ENCODE assay signal across 8 cellular contexts in the genomic region with DNA sequence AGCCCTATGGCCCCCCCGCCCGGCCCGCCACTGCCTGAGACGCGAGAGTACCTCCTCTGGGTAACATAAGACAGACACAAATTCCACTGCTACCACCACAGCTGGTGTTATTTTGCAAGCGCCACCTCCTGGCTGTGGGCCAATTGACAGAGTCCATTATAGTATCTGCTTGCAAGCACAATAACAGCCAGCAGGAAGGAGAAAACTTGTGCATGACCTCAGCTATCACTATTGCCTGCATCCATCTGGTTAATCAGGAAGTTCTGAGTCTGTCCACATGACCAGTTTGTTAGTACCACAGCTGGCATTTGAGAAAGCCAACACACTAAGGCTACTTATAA. TPM values are rescaled to one million over a fixed set of nuclear protein-coding genes. Genes with fewer than 3 reads are reported as not detected.
DNase-seq lines count a peak whose midpoint lies in the region; ATAC-seq, FAIRE-seq and TF ChIP-seq lines count a peak whose summit lies in the region.

No MANE protein-coding gene starts in this region.

- no peak for FAIRE-seq in A549 (lab: Jason Lieb, UNC)
- peak; percentile 90 for FAIRE-seq in H54 (lab: Jason Lieb, UNC)

- no peaks in the 10 kb centered on the region for H3K36me3 Mint-ChIP-seq in effector memory CD8-positive, alpha-beta T cell (ENCODE audit: insufficient read depth)
- H3K36me3 Mint-ChIP-seq in natural killer cell, result no peaks in the 10 kb centered on the region

- intact Hi-C loops in natural killer cell (cut with micrococcal nuclease), result no loop called here

- H3K4me1 ChIP-seq in A549, result no peaks in the 10 kb centered on the region

- no peak overlapping the region for H3K27ac Mint-ChIP-seq in effector memory CD8-positive, alpha-beta T cell
- no peak overlapping the region for H3K27ac Mint-ChIP-seq in natural killer cell

- WGBS in A549 (ENCODE audit: missing lambda C conversion rate), result 60% methylated on average over 1 of the region's 6 CpGs

- no peak overlapping the region for H3K4me3 Mint-ChIP-seq in effector memory CD8-positive, alpha-beta T cell
- no peak overlapping the region for H3K4me3 Mint-ChIP-seq in natural killer cell

- POLR2A ChIA-PET in A549 (lab: Yijun Ruan, JAX), result no interaction called here

- peaks cover 0 to 1% of the 10 kb centered on the region in 2 donors for H3K9me3 Mint-ChIP-seq in effector memory CD8-positive, alpha-beta T cell
- no peaks in the 10 kb centered on the region for H3K9me3 Mint-ChIP-seq in natural killer cell

- TF ChIP-seq CTCF in A549 (IDR thresholded peaks at IDR 0.05) (no peak), natural killer cell (IDR thresholded peaks at IDR 0.05) (no peak)

- ATAC-seq in A549 (peak; percentile 34 to 45; a peak in 4 of 6 replicates), natural killer cell (peak in 2 of 3 donors; percentile 50 to 64), GM21390 (IDR thresholded peaks at IDR 0.05; ENCODE audit: unreplicated experiment) (no peak), GM18907 (IDR thresholded peaks at IDR 0.05; ENCODE audit: unreplicated experiment) (no peak), HG02798 (IDR thresholded peaks at IDR 0.05; ENCODE audit: poor library complexity, unreplicated experiment) (no peak)
- ATAC-seq in effector memory CD8-positive, alpha-beta T cell (replicated peaks), result peak; percentile 35

- no peak for TF ChIP-seq RAD21 in A549 (conservative IDR thresholded peaks at IDR 0.05 in 1 of 2, IDR thresholded peaks at IDR 0.05 in 1 of 2)

- TF ChIP-seq POLR2A in A549 (IDR thresholded peaks at IDR 0.05; ENCODE audit: low read length) (no peak), H54 (IDR thresholded peaks at IDR 0.05; ENCODE audit: low read depth, low read length) (no peak)

- H3K27ac ChIP-seq in A549, result no peak overlapping the region

- H3K9me3 ChIP-seq in A549, result peaks cover 4% of the 10 kb centered on the region; the same call in 2 of the 3 replicates

- H3K4me1 Mint-ChIP-seq in effector memory CD8-positive, alpha-beta T cell (ENCODE audit: low read depth in 2 of 2), result no peaks in the 10 kb centered on the region
- peaks cover 0 to 5% of the 10 kb centered on the region in 2 donors for H3K4me1 Mint-ChIP-seq in natural killer cell

- DNase-seq in A549 (ENCODE audit: low read depth in 1 of 2, low spot score in 1 of 2) (peak in 1 of 2 experiments; percentile 44), H54 (ENCODE audit: insufficient read length, low spot score) (peak; percentile 23), NOMO-1 treated with dmso at 0.1 percent for 144 hours (lab: John Stamatoyannopoulos, UW; ENCODE audit: unreplicated experiment) (peak; percentile 56), natural killer cell (no peak)
- peak in 2 of 3 experiments; percentile 15 to 20 for DNase-seq in effector memory CD8-positive, alpha-beta T cell

- CTCF ChIA-PET in A549 (lab: Yijun Ruan, JAX), result interaction anchor here (1.5 kb wide), 1 partner anchor 73 kb away, joined by 6 read pairs; no protein-coding TSS in a partner anchor

- H3K27me3 Mint-ChIP-seq in effector memory CD8-positive, alpha-beta T cell, result peaks cover 56 to 69% of the 10 kb centered on the region in 2 donors
- H3K27me3 Mint-ChIP-seq in natural killer cell (ENCODE audit: low read depth in 2 of 2), result peaks cover 29 to 32% of the 10 kb centered on the region in 2 donors

- TF ChIP-seq EP300 in A549 (IDR thresholded peaks at IDR 0.05), result no peak

- H3K4me2 ChIP-seq in A549, result no peak overlapping the region

- H3K4me3 ChIP-seq in A549, result no peak overlapping the region

TF ChIP-seq in A549, 52 proteins besides CTCF, POLR2A, EP300 and RAD21:
- no peak for TF ChIP-seq ZC3H11A (IDR thresholded peaks at IDR 0.05)
- no peak for TF ChIP-seq PHF8 (IDR thresholded peaks at IDR 0.05; ENCODE audit: borderline replicate concordance, low read depth)
- TF ChIP-seq HOXB13 (CRISPR knock-in tag; IDR thresholded peaks at IDR 0.05; ENCODE audit: low read depth), result no peak
- TF ChIP-seq JUNB (IDR thresholded peaks at IDR 0.05), result no peak
- no peak for TF ChIP-seq MYC (IDR thresholded peaks at IDR 0.05; ENCODE audit: borderline replicate concordance, low read length)
- TF ChIP-seq HEYL (CRISPR knock-in tag; IDR thresholded peaks at IDR 0.05), result no peak
- TF ChIP-seq NFE2L2 (conservative IDR thresholded peaks at IDR 0.05; ENCODE audit: low read length), result no peak
- TF ChIP-seq POLR2AphosphoS2 (conservative IDR thresholded peaks at IDR 0.05; ENCODE audit: low read length), result no peak
- TF ChIP-seq HES2 (IDR thresholded peaks at IDR 0.05), result no peak
- no peak for TF ChIP-seq ESRRA (IDR thresholded peaks at IDR 0.05; ENCODE audit: borderline replicate concordance, low read length)
- no peak for TF ChIP-seq RNF2 (IDR thresholded peaks at IDR 0.05; ENCODE audit: borderline replicate concordance, low read depth)
- no peak for TF ChIP-seq SREBF2 (IDR thresholded peaks at IDR 0.05)
- no peak for TF ChIP-seq ZFP36 (IDR thresholded peaks at IDR 0.05; ENCODE audit: borderline replicate concordance, partially characterized antibody)
- no peak for TF ChIP-seq E2F6 (IDR thresholded peaks at IDR 0.05; ENCODE audit: borderline replicate concordance, low read depth)
- no peak for TF ChIP-seq USF2 (IDR thresholded peaks at IDR 0.05)
- TF ChIP-seq, protein P1, sequence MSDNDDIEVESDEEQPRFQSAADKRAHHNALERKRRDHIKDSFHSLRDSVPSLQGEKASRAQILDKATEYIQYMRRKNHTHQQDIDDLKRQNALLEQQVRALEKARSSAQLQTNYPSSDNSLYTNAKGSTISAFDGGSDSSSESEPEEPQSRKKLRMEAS (IDR thresholded peaks at IDR 0.05), result no peak
- no peak for TF ChIP-seq CBX8 (IDR thresholded peaks at IDR 0.05)
- TF ChIP-seq SMC3 (IDR thresholded peaks at IDR 0.05), result no peak
- TF ChIP-seq ZNF302 (CRISPR knock-in tag; IDR thresholded peaks at IDR 0.05), result no peak

RNA-seq across cellular contexts. Expression of gene OR10H2, which starts 25.3 kb away (rescaled TPM):
- polyA plus RNA-seq in A549 (2011; rRNA removed) (not detected in 2 replicates), A549 (2017; fragmentation: RNase III; extraction: RNeasy Plus Mini Kit Qiagen cat#74134 plus additional on column Dnase treatment) (not detected in 3 replicates)
- not detected in 2 replicates for polyA plus RNA-seq in A549 (2012; cell fraction: cytosol; rRNA removed)
- 0.16 TPM in 1 of 2 replicates, not detected in the other for polyA plus RNA-seq in A549 (2012; cell fraction: nucleus; rRNA removed)
- polyA minus RNA-seq in A549 (2011; rRNA and poly(A)+ RNA removed), result not detected in 2 replicates
- total RNA-seq in natural killer cell, result not detected

RNA-seq across cellular contexts. Expression of gene CYP4F12, which starts 29.7 kb away (rescaled TPM):
- polyA plus RNA-seq in A549 (2011; rRNA removed) (12.8 and 12.9 TPM in 2 replicates), A549 (2017; fragmentation: RNase III; extraction: RNeasy Plus Mini Kit Qiagen cat#74134 plus additional on column Dnase treatment) (5.0 to 6.3 TPM (median 5.6 TPM) in 3 replicates)
- 2.9 and 3.2 TPM in 2 replicates for polyA plus RNA-seq in A549 (2012; cell fraction: cytosol; rRNA removed)
- 23.8 and 28.9 TPM in 2 replicates for polyA plus RNA-seq in A549 (2012; cell fraction: nucleus; rRNA removed)
- polyA minus RNA-seq in A549 (2011; rRNA and poly(A)+ RNA removed), result 27.2 and 27.4 TPM in 2 replicates
- 1 to 10 TPM in 1 of 3 donors, under 1 TPM in 1, not detected in 1; 0.43 to 3.9 TPM for total RNA-seq in natural killer cell

RNA-seq across cellular contexts. Expression of gene OR10H3, which starts 35.2 kb away (rescaled TPM):
- polyA plus RNA-seq in A549 (2011; rRNA removed) (not detected in 2 replicates), A549 (2017; fragmentation: RNase III; extraction: RNeasy Plus Mini Kit Qiagen cat#74134 plus additional on column Dnase treatment) (not detected in 3 replicates)
- not detected in 2 replicates for polyA plus RNA-seq in A549 (2012; cell fraction: cytosol; rRNA removed)
- polyA plus RNA-seq in A549 (2012; cell fraction: nucleus; rRNA removed), result not detected in 2 replicates
- not detected in 2 replicates for polyA minus RNA-seq in A549 (2011; rRNA and poly(A)+ RNA removed)
- total RNA-seq in natural killer cell, result not detected

Comparison
In these comparisons a context has a peak if more than half of its experiments do, and no peak if none do; other contexts are left out.
1. ATAC-seq: peak in A549 (2 of 2), effector memory CD8-positive, alpha-beta T cell (single experiment) and natural killer cell (2 of 3); none in GM21390 (single experiment), GM18907 (single experiment) and HG02798 (single experiment).